Comparison of ENCODE assay signal across 1 cellular context in genomic region chr4:146190393-146190910, GRCh38.
TF ChIP-seq lines count a peak whose summit lies in the region.

No MANE protein-coding gene starts in this region.

TF ChIP-seq in WTC11, 78 proteins besides CTCF, POLR2A, EP300 and RAD21 (continued from another document):
- no peak for TF ChIP-seq AR (CRISPR knock-in tag; IDR thresholded peaks at IDR 0.05)
TF ChIP-seq in WTC11: peak in this region for 0.
